Comparison of ENCODE assay signal across 8 cellular contexts in genomic region chr9:69324549-69325401, GRCh38.
DNase-seq lines count a peak whose midpoint lies in the region; ATAC-seq and FAIRE-seq lines count a peak whose summit lies in the region.

A gene with protein sequence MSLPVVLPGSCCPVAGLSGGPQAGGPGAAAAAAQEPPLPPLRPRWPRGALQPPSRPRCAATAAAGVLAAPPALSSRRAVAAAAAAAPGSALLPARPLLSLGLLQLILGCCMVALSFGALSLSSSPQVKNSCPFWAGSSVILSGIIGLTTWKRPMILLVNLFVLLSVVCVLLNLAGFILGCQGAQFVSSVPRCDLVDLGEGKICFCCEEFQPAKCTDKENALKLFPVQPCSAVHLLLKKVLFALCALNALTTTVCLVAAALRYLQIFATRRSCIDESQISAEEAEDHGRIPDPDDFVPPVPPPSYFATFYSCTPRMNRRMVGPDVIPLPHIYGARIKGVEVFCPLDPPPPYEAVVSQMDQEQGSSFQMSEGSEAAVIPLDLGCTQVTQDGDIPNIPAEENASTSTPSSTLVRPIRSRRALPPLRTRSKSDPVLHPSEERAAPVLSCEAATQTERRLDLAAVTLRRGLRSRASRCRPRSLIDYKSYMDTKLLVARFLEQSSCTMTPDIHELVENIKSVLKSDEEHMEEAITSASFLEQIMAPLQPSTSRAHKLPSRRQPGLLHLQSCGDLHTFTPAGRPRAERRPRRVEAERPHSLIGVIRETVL (plus strand): TSS chr9:69325215. CDS start chr9:69325310, 95 bp downstream.

- no peak within 1 kb of the TSS for H3K9ac ChIP-seq in muscle layer of colon (ENCODE audit: low read length)

- no peaks in the 10 kb centered on the region for H3K9me3 ChIP-seq in muscle layer of colon (ENCODE audit: low read length)

- H3K27me3 ChIP-seq in muscle layer of colon (ENCODE audit: control insufficient read depth in 1 of 2, insufficient read depth in 2 of 2, low read length in 2 of 2), result no peaks in the 10 kb centered on the region

- H3K27ac ChIP-seq in muscle layer of colon (ENCODE audit: low read depth, low read length), result peak within 1 kb of the TSS; percentile 88

- FAIRE-seq in RCC 7860 (lab: Jason Lieb, UNC), result no peak

- DNase-seq in GM04504 (ENCODE audit: low read depth) (peak; percentile 0), HUDEP-2 (lab: John Stamatoyannopoulos, UW; ENCODE audit: unreplicated experiment in 76 of 76) (peak in 44 of 76 experiments; percentile 5 to 57 (median 36)), SW 1271 (lab: John Stamatoyannopoulos, UW) (peak; percentile 35 to 62), fibroblast of peridontal ligament (ENCODE audit: extremely low read depth) (peak; percentile 4), SKM-1 (lab: John Stamatoyannopoulos, UW; ENCODE audit: unreplicated experiment) (no peak), RCC 7860 (ENCODE audit: low spot score) (no peak)

- no peaks in the 10 kb centered on the region for H3K4me1 ChIP-seq in muscle layer of colon (ENCODE audit: insufficient read depth, low read length)

- H3K4me3 ChIP-seq in muscle layer of colon (ENCODE audit: low read depth in 1 of 2, low read length in 2 of 2), result peak within 1 kb of the TSS; percentile 68 to 80

- no peaks in the 10 kb centered on the region for H3K36me3 ChIP-seq in muscle layer of colon (ENCODE audit: insufficient read depth, low read length)

- ATAC-seq in GM19324 (IDR thresholded peaks at IDR 0.05; ENCODE audit: low FRiP score, unreplicated experiment), result no peak

Comparison
In these comparisons a context has a peak if more than half of its experiments do, and no peak if none do; other contexts are left out.
1. DNase-seq: peak in GM04504 (single experiment), HUDEP-2 (44 of 76), SW 1271 (2 of 2) and fibroblast of peridontal ligament (single experiment); none in SKM-1 (single experiment) and RCC 7860 (single experiment).